14 cellular contexts compared by ENCODE assay signal in the genomic region with DNA sequence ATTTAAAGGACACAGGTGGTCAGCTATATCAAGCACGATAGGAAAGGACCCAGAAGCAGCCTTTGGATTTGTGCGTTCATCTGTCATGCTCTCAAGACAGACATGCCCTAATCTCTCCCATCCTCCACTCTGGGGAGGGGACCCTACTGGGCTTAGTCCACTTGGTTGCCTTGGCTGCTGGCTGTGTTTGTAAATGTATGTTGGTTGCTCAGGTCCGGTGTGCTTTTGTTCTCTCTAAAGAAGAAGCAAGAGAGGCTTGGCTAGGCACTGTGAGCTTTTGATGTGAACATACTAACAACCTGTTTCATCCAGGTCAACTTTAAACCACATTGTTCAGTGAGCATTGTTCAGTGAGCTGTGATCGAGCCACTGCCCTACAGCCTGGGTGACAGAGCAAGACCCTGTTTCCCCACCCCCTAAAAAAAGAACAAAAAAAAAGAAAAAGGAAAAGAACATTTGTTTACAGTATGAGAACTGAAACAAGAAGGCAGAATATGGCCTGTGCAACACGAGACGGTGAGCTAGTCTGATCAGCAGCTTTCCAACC.
DNase-seq lines count a peak whose midpoint lies in the region; ATAC-seq, FAIRE-seq and TF ChIP-seq lines count a peak whose summit lies in the region.
"Had no signal": no experiment of that assay in that cellular context is flagged by ENCODE, and none has a peak within 500 bp of the region (broad histone marks: within the 10 kb centered on the region; RNA-seq: fewer than 3 reads in every experiment).

No MANE protein-coding gene starts in this region.

- BruUV-seq in GM12878 (replicated peaks; lab: Mats Ljungman, UMichigan): no TSS peak

- no peaks in the 10 kb centered on the region; the same call in 1 of the 2 replicates for H3K79me2 ChIP-seq in GM12878 (ENCODE audit: control insufficient read depth, insufficient read depth, low read length)

- no peak; a peak in 1 of 4 replicates for TF ChIP-seq EP300 in GM12878 (IDR thresholded peaks at IDR 0.05; ENCODE audit: borderline replicate concordance in 1 of 2, control insufficient read depth in 1 of 2, low read depth in 2 of 2, low read length in 2 of 2)

- intact Hi-C loops in CD8-positive, alpha-beta T cell (cut with DNase I, micrococcal nuclease): no loop called here
- intact Hi-C loops in GM12878 (cut with micrococcal nuclease; ENCODE audit: unreplicated experiment) (no loop called here), heart left ventricle (cut with DNase I) (no loop called here)

- H4K20me1 ChIP-seq in GM12878 (ENCODE audit: control insufficient read depth, insufficient read depth): no peaks in the 10 kb centered on the region

- no peak for TF ChIP-seq POLR2A in GM12878 (IDR thresholded peaks at IDR 0.05; ENCODE audit: low read depth, low read length)
- TF ChIP-seq POLR2A in heart left ventricle (IDR thresholded peaks at IDR 0.05): no peak

- RAD21 ChIA-PET in GM12878 (lab: Charles Lee; ENCODE audit: unreplicated experiment): interaction anchor here (0.7 to 11.9 kb wide), 27 partner anchors 11 to 1194 kb away, joined by 3 to 129 read pairs (median 5); partner anchors contain the start of gene NR3C1

- no peak overlapping the region for H3K27ac ChIP-seq in CD8-positive, alpha-beta T cell (ENCODE audit: low read depth, low read length)
- H3K27ac ChIP-seq in GM12878 (ENCODE audit: control insufficient read depth, insufficient read depth) (peak overlapping the region; percentile 53), heart left ventricle (peak overlapping the region in 1 of 12 donors; percentile 53)
- H3K27ac ChIP-seq: upper lobe of right lung had no signal

- POLR2A ChIA-PET in CD8-positive, alpha-beta T cell (lab: Charles Lee): interaction anchor here (0.6 to 1.2 kb wide), 3 partner anchors 11 to 311 kb away, joined by 3 to 6 read pairs (median 5); no protein-coding TSS in a partner anchor
- POLR2A ChIA-PET in GM12878 (lab: Charles Lee): interaction anchor here (0.5 to 1.6 kb wide), 8 partner anchors 11 to 283 kb away, joined by 3 to 7 read pairs (median 4); no protein-coding TSS in a partner anchor

- peak overlapping the region; percentile 75 for H3K4me2 ChIP-seq in GM12878 (ENCODE audit: control insufficient read depth, insufficient read depth)

- H3K4me1 ChIP-seq in CD8-positive, alpha-beta T cell (ENCODE audit: insufficient read depth, low read length): peaks cover 28% of the 10 kb centered on the region
- H3K4me1 ChIP-seq in GM12878 (ENCODE audit: control insufficient read depth, insufficient read depth, low read length) (peaks cover 31% of the 10 kb centered on the region), heart left ventricle (peaks cover 6 to 52% (median 25%) of the 10 kb centered on the region in 12 donors)

- H3K4me3 Mint-ChIP-seq in CD8-positive, alpha-beta T cell: no peak overlapping the region

- in situ Hi-C loops in GM12878 (cut with MboI): no loop called here

- no peak for TF ChIP-seq RAD21 in GM12878 (IDR thresholded peaks at IDR 0.05; ENCODE audit: insufficient read depth, low read depth, low read length)

- no peak for TF ChIP-seq CTCF in CD8-positive, alpha-beta T cell (IDR thresholded peaks at IDR 0.05)
- TF ChIP-seq CTCF in GM12878 (IDR thresholded peaks at IDR 0.05 in 2 of 3, conservative IDR thresholded peaks at IDR 0.05 in 1 of 3; ENCODE audit: control insufficient read depth in 2 of 3, extremely low read depth in 1 of 3, insufficient read depth in 1 of 3, low read depth in 3 of 3, low read length in 3 of 3) (no peak), heart left ventricle (IDR thresholded peaks at IDR 0.05) (no peak)

- no peaks in the 10 kb centered on the region for H3K9me3 ChIP-seq in CD8-positive, alpha-beta T cell (ENCODE audit: low read length)
- H3K9me3 ChIP-seq in GM12878 (replicated peaks; ENCODE audit: control insufficient read depth, insufficient read depth, low read length) (no peaks in the 10 kb centered on the region; the same call in 2 of the 3 replicates), heart left ventricle (no peaks in the 10 kb centered on the region)
- H3K9me3 ChIP-seq: BE2C, upper lobe of right lung had no signal

- ATAC-seq in CD8-positive, alpha-beta T cell: no peak
- ATAC-seq in HG03108 (IDR thresholded peaks at IDR 0.05; ENCODE audit: unreplicated experiment) (peak; percentile 21), GM12878 (peak; percentile 44), heart left ventricle (no peak)
- ATAC-seq: right cardiac atrium, upper lobe of right lung had no signal

- WGBS in GM12878 (ENCODE audit: insufficient coverage, insufficient replicate concordance, low lambda C conversion rate, missing lambda C conversion rate): 20% methylated on average over 5 of the region's 6 CpGs
- 75 to 86% (median 82%) methylated on average over 6 of the region's 6 CpGs for WGBS in heart left ventricle, 4 donors

- no peak for DNase-seq in CD8-positive, alpha-beta T cell
- no peak for DNase-seq in GM19239 (ENCODE audit: insufficient read length, low spot score)
- DNase-seq in GM12878 (ENCODE audit: low read depth, low spot score): peak; percentile 62
- no peak for DNase-seq in midbrain (lab: John Stamatoyannopoulos, UW)
- DNase-seq in NCI-H2029 treated with DMSO at 0.1 percent for 48 hours (lab: John Stamatoyannopoulos, UW): no peak
- no peak for DNase-seq in SK-N-DZ (ENCODE audit: low spot score)
- DNase-seq in heart left ventricle: no peak
- DNase-seq: activated CD8-positive, alpha-beta memory T cell treated with anti-CD3 and anti-CD28 coated beads, Interleukin-2, amount 50 U/mL, for 4 hours; BE2C; erythroblast; NCI-H1694; right cardiac atrium; upper lobe of right lung had no signal

- peak overlapping the region; percentile 69 for H2AFZ ChIP-seq in GM12878 (ENCODE audit: control insufficient read depth, low read depth, low read length)

- H3K4me1 Mint-ChIP-seq in CD8-positive, alpha-beta T cell (ENCODE audit: low read depth): peaks cover 68% of the 10 kb centered on the region

- peak overlapping the region; percentile 78 for H3K27ac Mint-ChIP-seq in CD8-positive, alpha-beta T cell

- H3K36me3 Mint-ChIP-seq in CD8-positive, alpha-beta T cell: peaks cover 22% of the 10 kb centered on the region

- H3K9me3 Mint-ChIP-seq in CD8-positive, alpha-beta T cell: peaks cover 5% of the 10 kb centered on the region

- SMC1A ChIA-PET in GM12878 (lab: Charles Lee; ENCODE audit: uncharacterized antibody, unreplicated experiment): interaction anchor here (0.6 to 11.6 kb wide), 35 partner anchors 10 to 1193 kb away, joined by 3 to 149 read pairs (median 4); no protein-coding TSS in a partner anchor

- H3K27me3 ChIP-seq in CD8-positive, alpha-beta T cell (ENCODE audit: insufficient read depth, low read length): no peaks in the 10 kb centered on the region
- H3K27me3 ChIP-seq in GM12878 (replicated peaks in 1 of 2; ENCODE audit: control insufficient read depth in 2 of 2, insufficient read depth in 2 of 2, low read length in 1 of 2): no peaks in the 10 kb centered on the region
- no peaks in the 10 kb centered on the region for H3K27me3 ChIP-seq in heart left ventricle
- H3K27me3 ChIP-seq: BE2C, upper lobe of right lung had no signal

- peak overlapping the region; percentile 11; the same call in 1 of the 2 replicates for H3K9ac ChIP-seq in GM12878 (ENCODE audit: control insufficient read depth, insufficient read depth, low read length)

- H3K27me3 Mint-ChIP-seq in CD8-positive, alpha-beta T cell (ENCODE audit: low read depth): no peaks in the 10 kb centered on the region

- H3K4me3 ChIP-seq in CD8-positive, alpha-beta T cell (ENCODE audit: low read depth, low read length): no peak overlapping the region
- H3K4me3 ChIP-seq in GM12878 (no peak overlapping the region), heart left ventricle (no peak overlapping the region)
- H3K4me3 ChIP-seq: upper lobe of right lung had no signal

- CTCF ChIA-PET in CD8-positive, alpha-beta T cell (lab: Charles Lee): interaction anchor here (1.1 to 1.5 kb wide), 3 partner anchors 18 to 39 kb away, joined by 3 to 4 read pairs (median 4); no protein-coding TSS in a partner anchor
- CTCF ChIA-PET in GM12878 (lab: Yijun Ruan, JAX): interaction anchor here (0.7 to 9.6 kb wide), 23 partner anchors 10 to 970 kb away, joined by 3 to 92 read pairs (median 4); no protein-coding TSS in a partner anchor

- FAIRE-seq in GM19239 (lab: Jason Lieb, UNC): peak; percentile 78
- no peak for FAIRE-seq in GM12878 (lab: Jason Lieb, UNC)

- H3K36me3 ChIP-seq in CD8-positive, alpha-beta T cell (ENCODE audit: insufficient read depth, low read length): no peaks in the 10 kb centered on the region
- H3K36me3 ChIP-seq in GM12878 (ENCODE audit: control insufficient read depth in 2 of 2, insufficient read depth in 2 of 2, low read length in 1 of 2) (no peaks in the 10 kb centered on the region), heart left ventricle (peaks cover 0 to 6% (median 0%) of the 10 kb centered on the region in 9 donors)
- H3K36me3 ChIP-seq: BE2C, upper lobe of right lung had no signal

TF ChIP-seq in GM12878, 131 proteins besides CTCF, POLR2A, EP300 and RAD21 (continues in another document):
- TF ChIP-seq LARP7 (IDR thresholded peaks at IDR 0.05): no peak
- TF ChIP-seq SRF (IDR thresholded peaks at IDR 0.05; ENCODE audit: low read depth in 2 of 2, low read length in 2 of 2): no peak
- peak; percentile 68; the same call in 1 of the 2 replicates for TF ChIP-seq ZNF687 (IDR thresholded peaks at IDR 0.05)

Comparison
In these comparisons a context has a peak if more than half of its experiments do, and no peak if none do; other contexts are left out.
1. ATAC-seq: peak in HG03108 (single experiment) and GM12878 (single experiment); none in CD8-positive, alpha-beta T cell (single experiment) and heart left ventricle (0 of 4).